In the genomic region with DNA sequence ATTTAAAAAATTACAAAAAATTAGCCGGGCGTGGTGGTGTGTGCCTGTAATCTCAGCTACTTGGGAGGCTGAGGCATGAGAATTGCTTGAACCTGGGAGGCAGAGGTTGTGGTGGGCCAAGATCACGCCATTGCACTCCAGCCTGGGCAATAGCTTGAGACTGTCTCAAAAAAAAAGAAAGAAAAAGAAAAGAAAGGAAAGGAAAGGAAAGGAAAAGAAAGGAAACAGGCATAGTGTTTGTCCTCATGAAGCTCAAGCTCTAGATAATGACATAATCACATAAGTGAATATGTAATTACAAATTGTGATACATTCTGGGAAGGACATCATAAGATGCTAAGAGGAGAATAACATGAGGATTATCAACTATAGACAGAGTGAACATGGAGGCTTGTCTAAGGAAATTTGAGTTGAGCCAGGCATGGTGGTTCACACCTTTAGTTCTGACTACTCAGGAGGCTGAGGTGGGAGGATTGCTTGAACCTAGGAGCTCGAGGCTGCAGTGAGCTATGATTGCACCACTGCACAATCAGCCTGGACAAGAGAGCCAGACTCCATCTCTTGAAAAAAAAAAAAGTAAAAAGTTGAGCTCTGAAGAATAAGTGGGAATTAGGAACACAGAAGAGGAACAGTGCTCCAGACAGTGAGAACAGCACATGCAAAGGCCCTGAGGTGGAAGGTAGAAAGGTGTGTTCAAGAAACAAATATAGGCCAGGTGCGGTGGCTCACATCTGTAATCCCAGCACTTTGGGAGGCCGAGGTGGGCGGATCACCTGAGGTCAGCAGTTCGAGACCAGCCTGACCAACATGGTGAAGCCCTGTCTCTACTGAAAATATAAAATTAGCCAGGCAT, we compare ENCODE assay signal across 7 cellular contexts. TPM values are rescaled to one million over a fixed set of nuclear protein-coding genes. Genes with fewer than 3 reads are reported as not detected.
A peak's percentile ranks its signal among the peaks of the same experiment; 100 is the strongest.
DNase-seq lines count a peak whose midpoint lies in the region; ATAC-seq, FAIRE-seq and TF ChIP-seq lines count a peak whose summit lies in the region.
"Not testable (repeated sequence)": the region's sequence is repeated elsewhere in the genome, so short reads cannot be mapped to it uniquely, and the experiment has no call there.
"Had no signal": no experiment of that assay in that cellular context is flagged by ENCODE, and none has a peak within 500 bp of the region (broad histone marks: within the 10 kb centered on the region; RNA-seq: fewer than 3 reads in every experiment).

No MANE protein-coding gene starts in this region.

- CTCF ChIA-PET in A549 (lab: Yijun Ruan, JAX): interaction anchor here (0.6 to 9.0 kb wide), 21 partner anchors 9 to 362 kb away, joined by 3 to 51 read pairs (median 6); no protein-coding TSS in a partner anchor
- CTCF ChIA-PET in HEK293 (lab: Yijun Ruan, JAX): interaction anchor here (0.5 to 2.3 kb wide), 16 partner anchors 10 to 361 kb away, joined by 3 to 17 read pairs (median 4); partner anchors contain the start of gene BLVRB
- CTCF ChIA-PET in K562 (lab: Yijun Ruan, JAX; ENCODE audit: low intra/inter-chr PET ratio); HepG2 (lab: Yijun Ruan, JAX; ENCODE audit: low intra/inter-chr PET ratio, low total read pairs): not testable (repeated sequence)

- H3K9ac ChIP-seq in K562 (ENCODE audit: insufficient read depth in 1 of 2, low read depth in 2 of 2, low read length in 2 of 2); HepG2 (ENCODE audit: insufficient read depth, low read depth, low read length): not testable (repeated sequence)

- not testable (repeated sequence) for TF ChIP-seq POLR2A in A549 (IDR thresholded peaks at IDR 0.05; ENCODE audit: low read length); K562 (conservative IDR thresholded peaks at IDR 0.05); HepG2 (IDR thresholded peaks at IDR 0.05; ENCODE audit: insufficient read depth in 1 of 2, low read depth in 2 of 2, low read length in 2 of 2)

- TF ChIP-seq EP300 in A549 (IDR thresholded peaks at IDR 0.05); K562 (IDR thresholded peaks at IDR 0.05; ENCODE audit: low read length); HepG2 (IDR thresholded peaks at IDR 0.05; ENCODE audit: low read depth in 2 of 2, low read length in 2 of 2); HepG2 (CRISPR knock-in tag; IDR thresholded peaks at IDR 0.05; ENCODE audit: borderline replicate concordance): not testable (repeated sequence)

- not testable (repeated sequence) for TF ChIP-seq RAD21 in A549 (conservative IDR thresholded peaks at IDR 0.05 in 1 of 2, IDR thresholded peaks at IDR 0.05 in 1 of 2); K562 (CRISPR knock-in tag; conservative IDR thresholded peaks at IDR 0.05 in 1 of 2, IDR thresholded peaks at IDR 0.05 in 1 of 2); HepG2 (CRISPR knock-in tag; IDR thresholded peaks at IDR 0.05)

- H3K27ac ChIP-seq in A549; HEK293 (ENCODE audit: extremely low read depth, low read depth, low read length); K562 (ENCODE audit: extremely low read depth, low read depth, low read length); HepG2 (ENCODE audit: extremely low read length, insufficient read depth, low read length): not testable (repeated sequence)

- H3K27me3 ChIP-seq in K562 (ENCODE audit: control insufficient read depth in 2 of 2, insufficient read depth in 2 of 2, low read length in 2 of 2); HepG2 (ENCODE audit: control insufficient read depth in 1 of 2, insufficient read depth in 2 of 2, low read length in 2 of 2): not testable (repeated sequence)

- H3K4me2 ChIP-seq in A549; K562 (ENCODE audit: insufficient read depth, low read length); HepG2 (ENCODE audit: low read depth, low read length): not testable (repeated sequence)

- 62% methylated on average over 8 of the region's 8 CpGs for WGBS in A549 (ENCODE audit: missing lambda C conversion rate)
- 28% methylated on average over 8 of the region's 8 CpGs for WGBS in K562 (ENCODE audit: insufficient coverage, low coverage, missing lambda C conversion rate)
- 33% methylated on average over 8 of the region's 8 CpGs for WGBS in HepG2 (ENCODE audit: low lambda C conversion rate)

- POLR2A ChIA-PET in A549 (lab: Yijun Ruan, JAX) (interaction anchor here (1.4 kb wide), 2 partner anchors 18 to 35 kb away, joined by 3 to 4 read pairs; partner anchors contain the start of gene BLVRB), HEK293 (lab: Yijun Ruan, JAX) (interaction anchor here (0.6 to 1.1 kb wide), 4 partner anchors 9 to 75 kb away, joined by 3 to 4 read pairs (median 3); partner anchors contain the start of gene SERTAD1), K562 (lab: Yijun Ruan, JAX) (interaction anchor here (0.9 to 1.2 kb wide), 2 partner anchors 9 to 12 kb away, joined by 3 to 6 read pairs; no protein-coding TSS in a partner anchor)
- POLR2A ChIA-PET in HepG2 (lab: Yijun Ruan, JAX): not testable (repeated sequence)

- not testable (repeated sequence) for H3K4me1 ChIP-seq in A549; HEK293 (ENCODE audit: control insufficient read depth, insufficient read depth, low read length); HepG2 (ENCODE audit: insufficient read depth, low read length)
- H3K4me1 ChIP-seq in K562 (replicated peaks in 1 of 2; ENCODE audit: control insufficient read depth in 2 of 2, insufficient read depth in 2 of 2, low read length in 2 of 2): peaks cover 0 to 10% of the 10 kb centered on the region in 2 experiments; a peak in 2 of 5 replicates

- not testable (repeated sequence) for H3K4me3 ChIP-seq in A549; HEK293 (ENCODE audit: low read depth, low read length); K562; HepG2 (replicated peaks in 1 of 3; ENCODE audit: insufficient read depth in 1 of 3, low read depth in 2 of 3, low read length in 3 of 3)

- H3K36me3 ChIP-seq in HEK293 (ENCODE audit: control insufficient read depth in 2 of 2, insufficient read depth in 1 of 2, low read length in 2 of 2); K562 (ENCODE audit: control insufficient read depth, insufficient read depth, low read length); HepG2 (replicated peaks in 1 of 2; ENCODE audit: control insufficient read depth in 1 of 2, insufficient read depth in 2 of 2, low read length in 2 of 2): not testable (repeated sequence)

- not testable (repeated sequence) for H2AFZ ChIP-seq in K562 (ENCODE audit: low read depth, low read length); HepG2 (ENCODE audit: low read length)

- not testable (repeated sequence) for DNase-seq in A549 (ENCODE audit: low read depth in 1 of 2, low spot score in 1 of 2); K562 (ENCODE audit: extremely low read depth in 1 of 4, low spot score in 3 of 4); HepG2 (ENCODE audit: low spot score)

- intact Hi-C loops in K562 (cut with micrococcal nuclease); HepG2 (cut with micrococcal nuclease; ENCODE audit: unreplicated experiment): not testable (repeated sequence)

- not testable (repeated sequence) for BruUV-seq in K562 (replicated peaks; lab: Mats Ljungman, UMichigan); HepG2 (replicated peaks; lab: Mats Ljungman, UMichigan)

- ATAC-seq in A549, K562, HepG2: not testable (repeated sequence)

- H4K20me1 ChIP-seq in K562 (replicated peaks; ENCODE audit: control insufficient read depth, insufficient read depth, low read length); HepG2 (ENCODE audit: insufficient read depth, low read length): not testable (repeated sequence)

- not testable (repeated sequence) for H3K9me1 ChIP-seq in K562 (ENCODE audit: control insufficient read depth, insufficient read depth, low read length)

- H3K79me2 ChIP-seq in K562 (ENCODE audit: control insufficient read depth, insufficient read depth, low read length); HepG2 (ENCODE audit: insufficient read depth, low read length): not testable (repeated sequence)

- in situ Hi-C loops in K562 (cut with MboI); HepG2 (cut with HindIII; ENCODE audit: extremely low pct_ligation_motif_present, low pct_unique_long_range_greater_than_20kb): not testable (repeated sequence)

- FAIRE-seq in A549 (lab: Jason Lieb, UNC): peak; percentile 95
- FAIRE-seq in K562 (lab: Jason Lieb, UNC); HepG2 (lab: Jason Lieb, UNC): not testable (repeated sequence)

- not testable (repeated sequence) for TF ChIP-seq CTCF in A549 (IDR thresholded peaks at IDR 0.05); HEK293 (tag by site-specific recombination; IDR thresholded peaks at IDR 0.05); K562 (IDR thresholded peaks at IDR 0.05 in 2 of 3, conservative IDR thresholded peaks at IDR 0.05 in 1 of 3; ENCODE audit: insufficient read depth in 2 of 3, low read depth in 1 of 3, low read length in 3 of 3); HepG2 (CRISPR knock-in tag; IDR thresholded peaks at IDR 0.05)

- not testable (repeated sequence) for H3K9me3 ChIP-seq in A549; HEK293 (ENCODE audit: control insufficient read depth, insufficient read depth, low read depth, low read length); K562 (replicated peaks; ENCODE audit: control insufficient read depth, insufficient read depth, low read depth, low read length); HepG2 (ENCODE audit: low read length)

RNA-seq across cellular contexts. Expression of gene SPTBN4, which starts 34.1 kb away (rescaled TPM):
- polyA plus RNA-seq in A549 (2011; rRNA removed) (1.4 and 2.2 TPM in 2 replicates), A549 (2017; fragmentation: RNase III; extraction: RNeasy Plus Mini Kit Qiagen cat#74134 plus additional on column Dnase treatment) (1.2 to 2.0 TPM (median 1.4 TPM) in 3 replicates), K562 (2011; rRNA removed) (1.2 and 1.3 TPM in 2 replicates), K562 (2014; fragmentation: Illumina TruSeq; extraction: Trizol) (0.51 and 0.70 TPM in 2 replicates), K562 (2014; fragmentation: Nextera tagmentation; extraction: Ambion mirVana) (under 1 TPM; 0.01 to 0.10 TPM), K562 (2014; rRNA removed) (1.2 and 1.3 TPM in 2 replicates), HepG2 (2011; rRNA removed) (0.08 and 0.11 TPM in 2 replicates)
- 2.0 TPM in 2 replicates for polyA plus RNA-seq in A549 (2012; cell fraction: cytosol; rRNA removed)
- 3.9 and 4.2 TPM in 2 replicates for polyA plus RNA-seq in A549 (2012; cell fraction: nucleus; rRNA removed)
- polyA minus RNA-seq in A549 (2011; rRNA and poly(A)+ RNA removed): 1.1 and 1.2 TPM in 2 replicates
- total RNA-seq in K562 (2011; cell fraction: chromatin; rRNA removed; ENCODE audit: low replicate concordance): 5.7 and 11.0 TPM in 2 replicates
- 3.8 and 4.5 TPM in 2 replicates for total RNA-seq in K562 (2011; cell fraction: nucleolus; rRNA removed)
- total RNA-seq in K562 (2011; cell fraction: nucleoplasm; rRNA removed): 5.3 and 6.9 TPM in 2 replicates
- total RNA-seq in K562 (2014; rRNA removed) (0.86 and 2.0 TPM in 2 replicates), K562 (2014; rRNA removed; fragmentation: Illumina TruSeq; extraction: Trizol) (0.16 and 0.47 TPM in 2 replicates), K562 (2015; rRNA removed; fragmentation: Illumina TruSeq; extraction: Trizol) (0.83 and 1.3 TPM in 2 replicates), K562 (2021) (1.5 and 1.6 TPM in 2 replicates), HepG2 (2016; rRNA removed; fragmentation: Illumina TruSeq; extraction: Trizol) (0.11 TPM in 1 of 2 replicates, not detected in the other)
- 0.94 and 1.8 TPM in 2 replicates for polyA plus RNA-seq in K562 (2011; cell fraction: cytosol; rRNA removed)
- 2.6 and 3.5 TPM in 2 replicates for polyA plus RNA-seq in K562 (2011; cell fraction: nucleus; rRNA removed)
- 1.7 and 1.9 TPM in 2 replicates for polyA plus RNA-seq in K562 (2012)
- polyA minus RNA-seq in K562 (2011; rRNA and poly(A)+ RNA removed): 1.1 and 1.5 TPM in 2 replicates
- 0.38 and 0.46 TPM in 2 replicates for polyA minus RNA-seq in K562 (2011; cell fraction: cytosol; rRNA and poly(A)+ RNA removed)
- polyA minus RNA-seq in K562 (2011; cell fraction: nucleus; rRNA and poly(A)+ RNA removed): 0.81 and 1.4 TPM in 2 replicates
- total RNA-seq in HepG2 (2016; cell fraction: cytosol; rRNA removed; fragmentation: Illumina TruSeq; extraction: Trizol; ENCODE audit: low read depth): not detected in 2 replicates
- not detected in 2 replicates for total RNA-seq in HepG2 (2016; cell fraction: insoluble cytoplasmic fraction; rRNA removed; fragmentation: Illumina TruSeq; extraction: Trizol)
- not detected in 2 replicates for total RNA-seq in HepG2 (2016; cell fraction: membrane; rRNA removed; fragmentation: Illumina TruSeq; extraction: Trizol)
- not detected in 2 replicates for total RNA-seq in HepG2 (2016; cell fraction: nucleus; rRNA removed; fragmentation: Illumina TruSeq; extraction: Trizol)
- 0.04 and 0.11 TPM in 2 replicates for polyA plus RNA-seq in HepG2 (2011; cell fraction: cytosol; rRNA removed)
- polyA plus RNA-seq in HepG2 (2011; cell fraction: nucleus; rRNA removed): 0.26 and 0.29 TPM in 2 replicates
- 0.11 TPM in 2 replicates for polyA plus RNA-seq in HepG2 (2012)
- not detected in 2 replicates for polyA plus RNA-seq in HepG2 (2016; cell fraction: cytosol; fragmentation: Illumina TruSeq; extraction: Trizol; ENCODE audit: low read depth)
- not detected in 2 replicates for polyA plus RNA-seq in HepG2 (2016; cell fraction: insoluble cytoplasmic fraction; fragmentation: Illumina TruSeq; extraction: Trizol; ENCODE audit: low read depth)
- polyA plus RNA-seq in HepG2 (2016; cell fraction: membrane; fragmentation: Illumina TruSeq; extraction: Trizol; ENCODE audit: low read depth): not detected in 2 replicates
- polyA plus RNA-seq in HepG2 (2016; cell fraction: nucleus; fragmentation: Illumina TruSeq; extraction: Trizol; ENCODE audit: insufficient read depth, low read depth): not detected in 2 replicates
- polyA minus RNA-seq in HepG2 (2011; rRNA and poly(A)+ RNA removed; ENCODE audit: low replicate concordance): 0.30 and 1.5 TPM in 2 replicates
- polyA minus RNA-seq in HepG2 (2011; cell fraction: cytosol; rRNA and poly(A)+ RNA removed): not detected in 2 replicates
- not detected in 2 replicates for polyA minus RNA-seq in HepG2 (2011; cell fraction: nucleus; rRNA and poly(A)+ RNA removed)
- total RNA-seq: CD4-positive, CD25-positive, alpha-beta regulatory T cell had no signal
- polyA plus RNA-seq: CD14-positive monocyte; CD4-positive, CD25-positive, alpha-beta regulatory T cell; CD8-positive, alpha-beta memory T cell had no signal

RNA-seq across cellular contexts. Expression of gene BLVRB, which starts 35.4 kb away (rescaled TPM):
- polyA plus RNA-seq in A549 (2011; rRNA removed): 202 and 241 TPM in 2 replicates
- polyA plus RNA-seq in A549 (2012; cell fraction: cytosol; rRNA removed): 713 and 819 TPM in 2 replicates
- polyA plus RNA-seq in A549 (2012; cell fraction: nucleus; rRNA removed): 565 and 810 TPM in 2 replicates
- polyA plus RNA-seq in A549 (2017; fragmentation: RNase III; extraction: RNeasy Plus Mini Kit Qiagen cat#74134 plus additional on column Dnase treatment): 280 to 298 TPM (median 296 TPM) in 3 replicates
- polyA minus RNA-seq in A549 (2011; rRNA and poly(A)+ RNA removed): 192 and 225 TPM in 2 replicates
- 26.9 and 65.0 TPM in 2 replicates for total RNA-seq in K562 (2011; cell fraction: chromatin; rRNA removed; ENCODE audit: low replicate concordance)
- total RNA-seq in K562 (2011; cell fraction: nucleolus; rRNA removed): 107 and 125 TPM in 2 replicates
- total RNA-seq in K562 (2011; cell fraction: nucleoplasm; rRNA removed): 74.7 and 75.7 TPM in 2 replicates
- 749 and 813 TPM in 2 replicates for total RNA-seq in K562 (2014; rRNA removed)
- total RNA-seq in K562 (2014; rRNA removed; fragmentation: Illumina TruSeq; extraction: Trizol): 110 and 229 TPM in 2 replicates
- 331 and 332 TPM in 2 replicates for total RNA-seq in K562 (2015; rRNA removed; fragmentation: Illumina TruSeq; extraction: Trizol)
- 457 and 476 TPM in 2 replicates for total RNA-seq in K562 (2021)
- polyA plus RNA-seq in K562 (2011; rRNA removed): 368 and 461 TPM in 2 replicates
- polyA plus RNA-seq in K562 (2011; cell fraction: cytosol; rRNA removed): 836 and 2,229 TPM in 2 replicates
- polyA plus RNA-seq in K562 (2011; cell fraction: nucleus; rRNA removed): 252 and 288 TPM in 2 replicates
- polyA plus RNA-seq in K562 (2012): 416 and 585 TPM in 2 replicates
- polyA plus RNA-seq in K562 (2014; fragmentation: Illumina TruSeq; extraction: Trizol): 260 and 428 TPM in 2 replicates
- 100 to 1,000 TPM in 1 of 2 experiments, 10 to 100 TPM in 1; 81.1 to 184 TPM for polyA plus RNA-seq in K562 (2014; fragmentation: Nextera tagmentation; extraction: Ambion mirVana)
- 634 and 677 TPM in 2 replicates for polyA plus RNA-seq in K562 (2014; rRNA removed)
- polyA minus RNA-seq in K562 (2011; rRNA and poly(A)+ RNA removed): 85.4 and 138 TPM in 2 replicates
- polyA minus RNA-seq in K562 (2011; cell fraction: cytosol; rRNA and poly(A)+ RNA removed): 198 and 225 TPM in 2 replicates
- polyA minus RNA-seq in K562 (2011; cell fraction: nucleus; rRNA and poly(A)+ RNA removed): 34.6 and 38.7 TPM in 2 replicates
- total RNA-seq in HepG2 (2016; rRNA removed; fragmentation: Illumina TruSeq; extraction: Trizol): 25.9 and 32.7 TPM in 2 replicates
- 8.2 and 10.9 TPM in 2 replicates for total RNA-seq in HepG2 (2016; cell fraction: cytosol; rRNA removed; fragmentation: Illumina TruSeq; extraction: Trizol; ENCODE audit: low read depth)
- 28.3 and 39.1 TPM in 2 replicates for total RNA-seq in HepG2 (2016; cell fraction: insoluble cytoplasmic fraction; rRNA removed; fragmentation: Illumina TruSeq; extraction: Trizol)
- total RNA-seq in HepG2 (2016; cell fraction: membrane; rRNA removed; fragmentation: Illumina TruSeq; extraction: Trizol): 7.6 and 7.9 TPM in 2 replicates
- 9.9 and 11.1 TPM in 2 replicates for total RNA-seq in HepG2 (2016; cell fraction: nucleus; rRNA removed; fragmentation: Illumina TruSeq; extraction: Trizol)
- 51.4 and 75.9 TPM in 2 replicates for polyA plus RNA-seq in HepG2 (2011; rRNA removed)
- polyA plus RNA-seq in HepG2 (2011; cell fraction: cytosol; rRNA removed): 66.0 and 107 TPM in 2 replicates
- 44.9 and 46.6 TPM in 2 replicates for polyA plus RNA-seq in HepG2 (2011; cell fraction: nucleus; rRNA removed)
- polyA plus RNA-seq in HepG2 (2012): 39.5 and 39.8 TPM in 2 replicates
- polyA plus RNA-seq in HepG2 (2016; cell fraction: cytosol; fragmentation: Illumina TruSeq; extraction: Trizol; ENCODE audit: low read depth): 10.5 and 11.4 TPM in 2 replicates
- 31.5 and 40.3 TPM in 2 replicates for polyA plus RNA-seq in HepG2 (2016; cell fraction: insoluble cytoplasmic fraction; fragmentation: Illumina TruSeq; extraction: Trizol; ENCODE audit: low read depth)
- 6.6 and 8.8 TPM in 2 replicates for polyA plus RNA-seq in HepG2 (2016; cell fraction: membrane; fragmentation: Illumina TruSeq; extraction: Trizol; ENCODE audit: low read depth)
- 18.0 and 18.8 TPM in 2 replicates for polyA plus RNA-seq in HepG2 (2016; cell fraction: nucleus; fragmentation: Illumina TruSeq; extraction: Trizol; ENCODE audit: insufficient read depth, low read depth)
- polyA minus RNA-seq in HepG2 (2011; rRNA and poly(A)+ RNA removed; ENCODE audit: low replicate concordance): 42.8 and 149 TPM in 2 replicates
- 28.8 and 32.2 TPM in 2 replicates for polyA minus RNA-seq in HepG2 (2011; cell fraction: cytosol; rRNA and poly(A)+ RNA removed)
- 6.0 and 10.4 TPM in 2 replicates for polyA minus RNA-seq in HepG2 (2011; cell fraction: nucleus; rRNA and poly(A)+ RNA removed)

RNA-seq across cellular contexts. Expression of gene SERTAD3, which starts 56.8 kb away (rescaled TPM):
- 40.2 and 41.7 TPM in 2 replicates for polyA plus RNA-seq in A549 (2011; rRNA removed)
- polyA plus RNA-seq in A549 (2012; cell fraction: cytosol; rRNA removed): 24.7 and 32.8 TPM in 2 replicates
- 26.5 and 34.1 TPM in 2 replicates for polyA plus RNA-seq in A549 (2012; cell fraction: nucleus; rRNA removed)
- polyA plus RNA-seq in A549 (2017; fragmentation: RNase III; extraction: RNeasy Plus Mini Kit Qiagen cat#74134 plus additional on column Dnase treatment): 35.5 to 41.2 TPM (median 39.7 TPM) in 3 replicates
- 63.1 and 71.7 TPM in 2 replicates for polyA minus RNA-seq in A549 (2011; rRNA and poly(A)+ RNA removed)
- 16.7 and 27.2 TPM in 2 replicates for total RNA-seq in K562 (2011; cell fraction: chromatin; rRNA removed; ENCODE audit: low replicate concordance)
- 20.4 and 20.7 TPM in 2 replicates for total RNA-seq in K562 (2011; cell fraction: nucleolus; rRNA removed)
- 24.9 and 26.9 TPM in 2 replicates for total RNA-seq in K562 (2011; cell fraction: nucleoplasm; rRNA removed)
- total RNA-seq in K562 (2014; rRNA removed): 17.5 and 19.3 TPM in 2 replicates
- 16.1 and 17.2 TPM in 2 replicates for total RNA-seq in K562 (2014; rRNA removed; fragmentation: Illumina TruSeq; extraction: Trizol)
- 21.6 and 27.7 TPM in 2 replicates for total RNA-seq in K562 (2015; rRNA removed; fragmentation: Illumina TruSeq; extraction: Trizol)
- total RNA-seq in K562 (2021): 28.9 and 31.4 TPM in 2 replicates
- polyA plus RNA-seq in K562 (2011; rRNA removed): 17.6 and 18.9 TPM in 2 replicates
- 19.3 and 35.5 TPM in 2 replicates for polyA plus RNA-seq in K562 (2011; cell fraction: cytosol; rRNA removed)
- 17.8 and 23.4 TPM in 2 replicates for polyA plus RNA-seq in K562 (2011; cell fraction: nucleus; rRNA removed)
- polyA plus RNA-seq in K562 (2012): 20.7 and 22.0 TPM in 2 replicates
- 15.1 and 18.6 TPM in 2 replicates for polyA plus RNA-seq in K562 (2014; fragmentation: Illumina TruSeq; extraction: Trizol)
- 1 to 10 TPM; 5.4 to 5.9 TPM for polyA plus RNA-seq in K562 (2014; fragmentation: Nextera tagmentation; extraction: Ambion mirVana)
- polyA plus RNA-seq in K562 (2014; rRNA removed): 18.1 and 18.5 TPM in 2 replicates
- 18.4 and 23.4 TPM in 2 replicates for polyA minus RNA-seq in K562 (2011; rRNA and poly(A)+ RNA removed)
- polyA minus RNA-seq in K562 (2011; cell fraction: cytosol; rRNA and poly(A)+ RNA removed): 24.3 and 28.9 TPM in 2 replicates
- polyA minus RNA-seq in K562 (2011; cell fraction: nucleus; rRNA and poly(A)+ RNA removed): 8.1 and 13.9 TPM in 2 replicates
- 16.9 and 17.8 TPM in 2 replicates for total RNA-seq in HepG2 (2016; rRNA removed; fragmentation: Illumina TruSeq; extraction: Trizol)
- 14.6 and 17.8 TPM in 2 replicates for total RNA-seq in HepG2 (2016; cell fraction: cytosol; rRNA removed; fragmentation: Illumina TruSeq; extraction: Trizol; ENCODE audit: low read depth)
- 14.8 and 17.5 TPM in 2 replicates for total RNA-seq in HepG2 (2016; cell fraction: insoluble cytoplasmic fraction; rRNA removed; fragmentation: Illumina TruSeq; extraction: Trizol)
- total RNA-seq in HepG2 (2016; cell fraction: membrane; rRNA removed; fragmentation: Illumina TruSeq; extraction: Trizol): 22.0 and 25.4 TPM in 2 replicates
- total RNA-seq in HepG2 (2016; cell fraction: nucleus; rRNA removed; fragmentation: Illumina TruSeq; extraction: Trizol): 6.8 and 9.0 TPM in 2 replicates
- 9.5 and 9.6 TPM in 2 replicates for polyA plus RNA-seq in HepG2 (2011; rRNA removed)
- polyA plus RNA-seq in HepG2 (2011; cell fraction: cytosol; rRNA removed): 6.9 and 7.9 TPM in 2 replicates
- polyA plus RNA-seq in HepG2 (2011; cell fraction: nucleus; rRNA removed): 5.9 and 6.5 TPM in 2 replicates
- polyA plus RNA-seq in HepG2 (2012): 6.5 and 7.5 TPM in 2 replicates
- 3.8 and 4.4 TPM in 2 replicates for polyA plus RNA-seq in HepG2 (2016; cell fraction: cytosol; fragmentation: Illumina TruSeq; extraction: Trizol; ENCODE audit: low read depth)
- 10.8 and 15.2 TPM in 2 replicates for polyA plus RNA-seq in HepG2 (2016; cell fraction: insoluble cytoplasmic fraction; fragmentation: Illumina TruSeq; extraction: Trizol; ENCODE audit: low read depth)
- polyA plus RNA-seq in HepG2 (2016; cell fraction: membrane; fragmentation: Illumina TruSeq; extraction: Trizol; ENCODE audit: low read depth): 7.3 and 9.1 TPM in 2 replicates
- polyA plus RNA-seq in HepG2 (2016; cell fraction: nucleus; fragmentation: Illumina TruSeq; extraction: Trizol; ENCODE audit: insufficient read depth, low read depth): 13.4 and 16.1 TPM in 2 replicates
- 19.2 and 19.5 TPM in 2 replicates for polyA minus RNA-seq in HepG2 (2011; rRNA and poly(A)+ RNA removed; ENCODE audit: low replicate concordance)
- polyA minus RNA-seq in HepG2 (2011; cell fraction: cytosol; rRNA and poly(A)+ RNA removed): 10.9 and 15.7 TPM in 2 replicates
- polyA minus RNA-seq in HepG2 (2011; cell fraction: nucleus; rRNA and poly(A)+ RNA removed): 5.1 and 5.8 TPM in 2 replicates
